In the genomic region with DNA sequence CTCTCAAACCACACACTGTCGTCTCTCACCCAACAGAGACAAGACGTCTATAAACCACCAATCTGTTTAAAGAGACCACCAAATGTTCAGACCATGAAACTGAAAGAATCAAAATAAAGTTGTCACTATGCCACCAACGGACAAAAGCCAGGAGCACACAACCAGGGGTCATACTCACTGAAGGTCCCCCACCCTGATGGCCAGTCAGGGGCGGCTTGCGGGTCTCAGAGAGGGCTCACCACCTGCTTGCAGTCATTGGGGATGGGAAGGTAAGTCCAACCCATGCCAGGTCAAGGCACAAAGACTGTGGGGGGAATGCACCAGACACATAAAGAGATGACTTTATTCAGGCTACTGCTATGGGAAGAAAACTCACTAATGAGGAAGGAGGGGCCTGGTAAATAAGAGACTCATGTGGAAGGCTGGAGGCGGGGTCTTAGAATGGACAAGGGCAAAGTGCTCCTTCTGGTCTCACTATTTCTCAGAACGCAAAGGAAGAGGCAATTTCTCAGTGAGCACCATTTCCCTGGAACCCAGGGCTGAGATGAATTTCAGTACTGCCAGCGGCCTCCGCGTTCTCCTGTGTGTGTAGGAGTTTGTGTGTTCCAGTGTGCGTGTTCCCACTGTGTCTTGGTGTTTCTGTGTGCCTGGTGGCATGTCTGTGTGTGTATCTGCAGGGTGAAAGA, we compare ENCODE assay signal across 13 cellular contexts. TPM values are rescaled to one million over a fixed set of nuclear protein-coding genes. Genes with fewer than 3 reads are reported as not detected.
DNase-seq lines count a peak whose midpoint lies in the region; ATAC-seq and TF ChIP-seq lines count a peak whose summit lies in the region.
"Had no signal": no experiment of that assay in that cellular context is flagged by ENCODE, and none has a peak within 500 bp of the region (broad histone marks: within the 10 kb centered on the region; RNA-seq: fewer than 3 reads in every experiment).

No MANE protein-coding gene starts in this region.

- DNase-seq in GM13976 (ENCODE audit: low spot score): peak; percentile 16
- no peak for DNase-seq in hepatocyte (ENCODE audit: low spot score)
- no peak for DNase-seq in thyroid gland
- no peak for DNase-seq in central memory CD4-positive, alpha-beta T cell
- DNase-seq: AML-193, COR-L47, DMS153, NCI-H1105 treated with DMSO at 0.1 percent for 48 hours, NCI-H187 treated with DMSO at 0.1 percent for 48 hours, NCI-H446 had no signal

- H3K79me2 ChIP-seq in hepatocyte: no peaks in the 10 kb centered on the region

- WGBS in hepatocyte (ENCODE audit: low lambda C conversion rate, missing lambda C conversion rate): 90% methylated on average over 11 of the region's 11 CpGs
- 84 to 95% methylated on average over 7 to 11 of the region's 11 CpGs for WGBS in thyroid gland, 2 donors

- in situ Hi-C loops in GM13976 (cut with MboI; ENCODE audit: low sequenced_read_pairs, unreplicated experiment): no loop called here

- H4K20me1 ChIP-seq in hepatocyte (ENCODE audit: insufficient read depth, poor library complexity, severe bottlenecking): no peaks in the 10 kb centered on the region

- H3K4me1 ChIP-seq in hepatocyte (ENCODE audit: insufficient read depth) (peaks cover 36% of the 10 kb centered on the region), thyroid gland (no peaks in the 10 kb centered on the region)

- H3K4me3 ChIP-seq in hepatocyte: no peak overlapping the region
- H3K4me3 ChIP-seq in thyroid gland (replicated peaks in 1 of 3): no peak overlapping the region

- H2AFZ ChIP-seq in hepatocyte: no peak overlapping the region

- no peak for ATAC-seq in HG02981 (IDR thresholded peaks at IDR 0.05; ENCODE audit: unreplicated experiment)

- H3K9me3 ChIP-seq in hepatocyte (ENCODE audit: low read depth) (no peaks in the 10 kb centered on the region), thyroid gland (no peaks in the 10 kb centered on the region)

- intact Hi-C loops in thyroid gland (cut with DNase I): loop anchor here (5.0 kb wide), 1 partner anchor 77 kb away; the partner anchor contains the start of gene KLHL22

- TF ChIP-seq POLR2A in thyroid gland (IDR thresholded peaks at IDR 0.05): no peak

- H3K36me3 ChIP-seq in hepatocyte (replicated peaks; ENCODE audit: insufficient read depth, low read depth): no peaks in the 10 kb centered on the region
- no peaks in the 10 kb centered on the region for H3K36me3 ChIP-seq in thyroid gland

- TF ChIP-seq CTCF in GM13976 (IDR thresholded peaks at IDR 0.05; ENCODE audit: borderline replicate concordance, control extremely low read depth, extremely low read depth, insufficient read depth, missing control alignments): no peak
- no peak for TF ChIP-seq CTCF in hepatocyte (IDR thresholded peaks at IDR 0.05; ENCODE audit: poor library complexity)
- no peak for TF ChIP-seq CTCF in thyroid gland (IDR thresholded peaks at IDR 0.05)

- H3K27me3 ChIP-seq in hepatocyte: no peaks in the 10 kb centered on the region
- H3K27me3 ChIP-seq in thyroid gland: no peaks in the 10 kb centered on the region

- H3K4me2 ChIP-seq in hepatocyte: no peak overlapping the region

- H3K27ac ChIP-seq in angular gyrus (ENCODE audit: low read depth, low read length) (peak overlapping the region; percentile 73), hepatocyte (peak overlapping the region; percentile 94), temporal lobe (ENCODE audit: low read depth, low read length) (peak overlapping the region; percentile 45), thyroid gland (no peak overlapping the region)

- no peaks in the 10 kb centered on the region for H3K9me2 ChIP-seq in hepatocyte (replicated peaks; ENCODE audit: insufficient read depth)

RNA-seq across cellular contexts. Expression of gene SCARF2, which starts 17.3 kb away (rescaled TPM):
- 14.6 and 19.3 TPM in 2 replicates for total RNA-seq in hepatocyte
- polyA plus RNA-seq in hepatocyte: 35.2 and 39.0 TPM in 2 replicates
- 2.5 TPM for total RNA-seq in temporal lobe
- total RNA-seq in thyroid gland: 10 to 100 TPM; 14.4 to 23.1 (median 20.4) TPM

RNA-seq across cellular contexts. Expression of gene ZNF74, which starts 26.3 kb away (rescaled TPM):
- total RNA-seq in hepatocyte: 15.6 and 15.7 TPM in 2 replicates
- 11.1 and 17.9 TPM in 2 replicates for polyA plus RNA-seq in hepatocyte
- total RNA-seq in temporal lobe: 37.4 TPM
- 10 to 100 TPM in 3 of 4 donors, 1 to 10 TPM in 1; 9.8 to 15.0 (median 12.0) TPM for total RNA-seq in thyroid gland

Comparison
In these comparisons a context has a peak if more than half of its experiments do, and no peak if none do; other contexts are left out.
1. H3K27ac ChIP-seq: peak in angular gyrus (single experiment), hepatocyte (single experiment) and temporal lobe (single experiment); none in thyroid gland (0 of 3).